ENCODE assay signal across 28 cellular contexts in genomic region chr7:80255656-80256055, GRCh38.
"Had no signal": no experiment of that assay in that cellular context is flagged by ENCODE, and none has a peak within 500 bp of the region (broad histone marks: within the 10 kb centered on the region; RNA-seq: fewer than 3 reads in every experiment).

No MANE protein-coding gene starts in this region.

- H3K4me3 ChIP-seq: ascending aorta, cardiac muscle cell had no signal

- H3K9me3 ChIP-seq: ascending aorta had no signal

- H3K4me1 ChIP-seq: ascending aorta had no signal

- H3K36me3 ChIP-seq: ascending aorta, cardiac muscle cell had no signal

- DNase-seq: activated B cell treated with CpG ODN at 0.5 μM for 24 hours; activated CD4-positive, alpha-beta memory T cell treated with anti-CD3 and anti-CD28 coated beads for 36 hours; activated CD4-positive, alpha-beta T cell treated with anti-CD3 and anti-CD28 coated beads for 4 hours; activated CD4-positive, alpha-beta T cell treated with anti-CD3 and anti-CD28 coated beads, Interleukin-2, amount 10 ng/mL, durations not matched to agents 24 days and 14 days; activated CD4-positive, alpha-beta T cell treated with anti-CD3 and anti-CD28 coated beads, Interleukin-2, amount 50 U/mL, for 1 hour; activated CD4-positive, alpha-beta T cell treated with anti-CD3 and anti-CD28 coated beads, Interleukin-2, amount 50 U/mL, for 4 hours; activated CD4-positive, CD25-positive, alpha-beta regulatory T cell treated with anti-CD3 and anti-CD28 coated beads, Interleukin-2, amount 50 U/mL, for 72 hours; activated CD8-positive, alpha-beta memory T cell treated with anti-CD3 and anti-CD28 coated beads, Interleukin-2, amount 50 U/mL, for 4 hours; activated CD8-positive, alpha-beta T cell treated with anti-CD3 and anti-CD28 coated beads for 36 hours; activated effector memory CD4-positive, alpha-beta T cell treated with Interleukin-2 at 50 U/mL for 16 hours; activated gamma-delta T cell; activated naive CD4-positive, alpha-beta T cell treated with anti-CD3 and anti-CD28 coated beads, Interleukin-2, amount 10 ng/mL, durations not matched to agents 7 days and 5 days; activated naive CD4-positive, alpha-beta T cell treated with Interleukin-2 at 50 U/mL for 16 hours; activated naive CD8-positive, alpha-beta T cell treated with anti-CD3 and anti-CD28 coated beads, Interleukin-2, amount 10 ng/mL, durations not matched to agents 7 days and 5 days; activated naive CD8-positive, alpha-beta T cell treated with anti-CD3 and anti-CD28 coated beads, Interleukin-2, amount 50 U/mL, for 24 hours; activated T-cell treated with anti-CD3 and anti-CD28 coated beads for 4 hours; activated T-cell treated with anti-CD3 and anti-CD28 coated beads, Interleukin-2, amount 50 U/mL, for 1 hour; activated T-cell treated with anti-CD3 and anti-CD28 coated beads, Interleukin-2, amount 50 U/mL, for 48 hours; amygdala; anterior cingulate cortex; caudate nucleus; SW 1271; T-helper 1 cell; T-helper 2 cell; T-helper 9 cell had no signal

- H3K27me3 ChIP-seq: ascending aorta, cardiac muscle cell had no signal

- H3K27ac ChIP-seq: ascending aorta, cardiac muscle cell, VCaP had no signal
